8 cellular contexts compared by ENCODE assay signal in the genomic region with DNA sequence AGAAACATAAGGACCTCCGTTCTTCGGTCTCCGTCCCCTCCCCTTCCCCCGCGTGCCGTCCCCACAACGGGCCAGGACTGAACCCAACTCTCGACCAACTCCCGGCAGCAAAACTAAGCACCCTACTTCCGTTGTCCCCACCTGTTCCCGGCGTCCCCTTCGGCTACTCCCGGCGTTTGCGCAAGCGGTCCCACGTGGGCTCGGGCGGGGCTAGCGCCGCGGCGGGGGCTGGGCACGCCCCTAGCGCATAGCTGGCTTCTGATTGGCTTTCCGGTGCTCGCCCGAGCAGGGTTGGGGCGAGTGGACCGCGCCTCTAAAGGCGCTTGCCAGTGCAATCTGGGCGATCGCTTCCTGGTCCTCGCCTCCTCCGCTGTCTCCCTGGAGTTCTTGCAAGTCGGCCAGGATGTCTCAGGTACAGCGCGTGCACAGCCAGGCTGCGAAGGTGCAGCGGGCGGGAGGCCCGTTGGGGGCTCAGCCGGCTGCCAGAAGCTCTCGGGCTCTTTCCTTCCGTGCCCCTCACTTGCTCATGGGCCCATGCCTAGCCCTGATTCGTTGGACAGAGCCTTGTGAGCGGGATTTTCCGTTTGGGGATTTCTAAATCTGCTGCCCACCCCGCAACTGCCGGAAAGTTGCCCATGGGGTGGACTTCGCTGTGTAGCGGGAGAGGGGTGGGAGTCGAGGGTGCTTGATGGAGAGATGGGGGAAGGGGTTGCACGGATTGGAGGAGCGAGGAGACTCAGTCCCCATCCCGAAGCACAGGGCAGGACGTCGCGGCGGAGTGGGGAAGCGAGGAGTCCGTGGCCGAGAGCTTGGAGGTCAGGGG. TPM values are rescaled to one million over a fixed set of nuclear protein-coding genes. Genes with fewer than 3 reads are reported as not detected.
A peak's percentile ranks its signal among the peaks of the same experiment; 100 is the strongest.
DNase-seq lines count a peak whose midpoint lies in the region; ATAC-seq and TF ChIP-seq lines count a peak whose summit lies in the region.

TSS of gene C2orf76 (minus strand) at position 186 of the 823 bp plus-strand sequence. CDS start 26,875 bp downstream, outside the sequence.
TSS of gene DBI (plus strand) at position 329 of the 823 bp plus-strand sequence. CDS start at position 404, 75 bp downstream.

- no peak for TF ChIP-seq CTCF in GM12875 (IDR thresholded peaks at IDR 0.05; ENCODE audit: borderline replicate concordance, insufficient read depth, low read depth, low read length)
- TF ChIP-seq CTCF in adrenal gland (IDR thresholded peaks at IDR 0.05), result no peak
- no peak for TF ChIP-seq CTCF in heart left ventricle (IDR thresholded peaks at IDR 0.05)
- TF ChIP-seq CTCF in upper lobe of left lung (IDR thresholded peaks at IDR 0.05), result peak in 1 of 6 experiments; percentile 3

- H3K4me1 ChIP-seq in adrenal gland (replicated peaks in 1 of 2) (peaks cover 16 to 28% of the 10 kb centered on the region in 2 donors), heart left ventricle (peaks cover 0 to 65% (median 37%) of the 10 kb centered on the region in 12 donors), upper lobe of left lung (peaks cover 19 to 38% (median 27%) of the 10 kb centered on the region in 4 donors)

- H3K9me3 ChIP-seq in adrenal gland (replicated peaks in 1 of 3), result no peaks in the 10 kb centered on the region
- no peaks in the 10 kb centered on the region for H3K9me3 ChIP-seq in heart left ventricle
- no peaks in the 10 kb centered on the region for H3K9me3 ChIP-seq in upper lobe of left lung

- H3K27ac ChIP-seq in adrenal gland (peak within 1 kb of the TSS; percentile 48 to 91 (median 73)), heart left ventricle (peak within 1 kb of the TSS; percentile 79 to 97 (median 92)), upper lobe of left lung (peak within 1 kb of the TSS; percentile 76 to 93 (median 86))

- H3K4me3 ChIP-seq in GM12875 (ENCODE audit: low read depth, low read length), result peak within 1 kb of the TSS; percentile 86
- H3K4me3 ChIP-seq in adrenal gland, result peak within 1 kb of the TSS; percentile 51 to 97 (median 64)
- peak within 1 kb of the TSS; percentile 67 to 97 (median 84) for H3K4me3 ChIP-seq in heart left ventricle
- peak within 1 kb of the TSS; percentile 49 to 80 (median 68) for H3K4me3 ChIP-seq in upper lobe of left lung

- H3K27me3 ChIP-seq in adrenal gland (no peaks in the 10 kb centered on the region), heart left ventricle (no peaks in the 10 kb centered on the region), upper lobe of left lung (no peaks in the 10 kb centered on the region)

- intact Hi-C loops in adrenal gland (cut with DNase I), result no loop called here
- intact Hi-C loops in heart left ventricle (cut with DNase I), result loop anchor here in 5 of 10 donors (5.0 to 10.0 kb wide), 3 partner anchors 50 to 398 kb away; no protein-coding TSS in a partner anchor
- intact Hi-C loops in posterior cingulate gyrus (cut with DNase I), result no loop called here

- H3K36me3 ChIP-seq in adrenal gland (replicated peaks in 1 of 2), result peaks cover 0 to 37% of the 10 kb centered on the region in 2 donors
- peaks cover 0 to 38% (median 35%) of the 10 kb centered on the region in 9 donors for H3K36me3 ChIP-seq in heart left ventricle
- H3K36me3 ChIP-seq in upper lobe of left lung, result peaks cover 17 to 35% (median 30%) of the 10 kb centered on the region in 4 donors

- 0 to 1% (median 1%) methylated on average over 9 to 65 of the region's 65 CpGs for WGBS in adrenal gland, 4 donors
- 0 to 1% (median 1%) methylated on average over 52 to 65 of the region's 65 CpGs for WGBS in heart left ventricle, 4 donors
- WGBS in upper lobe of left lung, 2 donors, result 0% methylated on average over 18 to 60 of the region's 65 CpGs

- peak; percentile 96 for DNase-seq in NCI-H1436 (lab: John Stamatoyannopoulos, UW)
- peak; percentile 84 for DNase-seq in T follicular helper cell (ENCODE audit: low read depth)
- DNase-seq in adrenal gland, result peak; percentile 95 to 97 (median 95)
- peak; percentile 96 to 97 (median 96) for DNase-seq in heart left ventricle
- peak; percentile 92 to 100 (median 96) for DNase-seq in posterior cingulate gyrus
- DNase-seq in upper lobe of left lung, result peak; percentile 96 to 99

- peak; percentile 62 to 92 for TF ChIP-seq POLR2A in adrenal gland (IDR thresholded peaks at IDR 0.05)
- peak; percentile 46 to 91 for TF ChIP-seq POLR2A in heart left ventricle (IDR thresholded peaks at IDR 0.05)
- TF ChIP-seq POLR2A in upper lobe of left lung (IDR thresholded peaks at IDR 0.05), result peak in 3 of 4 donors; percentile 76 to 95 (median 94)

- TF ChIP-seq EP300 in upper lobe of left lung (IDR thresholded peaks at IDR 0.05), result peak in 2 of 4 donors; percentile 54 to 77

- ATAC-seq in HG02798 (IDR thresholded peaks at IDR 0.05; ENCODE audit: poor library complexity, unreplicated experiment) (peak; percentile 97), heart left ventricle (peak; percentile 96 to 98 (median 97)), upper lobe of left lung (ENCODE audit: low FRiP score in 2 of 2) (peak; percentile 99)

RNA-seq across cellular contexts. Expression of gene C2orf76, which starts in this region (rescaled TPM):
- total RNA-seq in adrenal gland (10 to 100 TPM in 6 of 8 donors, 1 to 10 TPM in 2; 2.2 to 21.2 (median 15.1) TPM), heart left ventricle (10 to 100 TPM in 1 of 9 donors, 1 to 10 TPM in 8; 1.7 to 11.8 (median 8.8) TPM), upper lobe of left lung (10 to 100 TPM in 2 of 6 donors, 1 to 10 TPM in 3, not detected in 1; 3.3 to 14.7 (median 6.2) TPM)
- polyA plus RNA-seq in adrenal gland (10 to 100 TPM; 13.0 to 47.4 (median 25.5) TPM), heart left ventricle (10 to 100 TPM; 11.3 to 13.8 TPM)

RNA-seq across cellular contexts. Expression of gene DBI, which starts in this region (rescaled TPM):
- 100 to 1,000 TPM in 3 of 8 donors, 10 to 100 TPM in 5; 32.3 to 130 (median 85.6) TPM for total RNA-seq in adrenal gland
- polyA plus RNA-seq in adrenal gland, result 100 to 1,000 TPM; 239 to 367 (median 242) TPM
- total RNA-seq in heart left ventricle, result 100 to 1,000 TPM; 208 to 502 (median 273) TPM
- 100 to 1,000 TPM; 520 to 868 TPM for polyA plus RNA-seq in heart left ventricle
- total RNA-seq in upper lobe of left lung, result 100 to 1,000 TPM in 5 of 6 donors, 10 to 100 TPM in 1; 60.8 to 250 (median 159) TPM

Comparison
In these comparisons a context has a peak if more than half of its experiments do, and no peak if none do; other contexts are left out.
1. Peak in every context shown above with its lines: DNase-seq, ATAC-seq, H3K4me3 ChIP-seq and H3K27ac ChIP-seq.